ENCODE assay signal across 1 cellular context in the genomic region with DNA sequence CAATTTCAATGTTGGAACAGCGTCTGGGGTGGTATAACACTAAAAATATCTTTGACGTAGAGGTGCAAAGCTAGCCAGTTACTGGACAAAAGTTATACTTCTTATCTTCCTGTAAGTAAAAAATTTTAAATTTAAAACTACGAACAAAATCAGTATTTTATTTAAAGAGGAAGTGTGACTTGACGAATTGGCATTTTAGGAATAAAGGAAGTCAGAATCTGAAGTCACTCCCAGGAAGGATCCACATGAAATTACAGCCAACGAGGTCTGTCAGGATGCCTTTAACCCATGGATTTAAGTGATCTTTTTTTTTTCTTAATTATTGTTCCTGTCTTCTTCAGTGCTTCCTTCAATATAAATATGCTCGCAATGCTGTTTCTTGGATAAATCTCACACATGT.
TF ChIP-seq lines count a peak whose summit lies in the region.

No MANE protein-coding gene starts in this region.

TF ChIP-seq in GM23338, 12 proteins besides CTCF, POLR2A, EP300 and RAD21 (continued from another document):
- TF ChIP-seq, protein P1, sequence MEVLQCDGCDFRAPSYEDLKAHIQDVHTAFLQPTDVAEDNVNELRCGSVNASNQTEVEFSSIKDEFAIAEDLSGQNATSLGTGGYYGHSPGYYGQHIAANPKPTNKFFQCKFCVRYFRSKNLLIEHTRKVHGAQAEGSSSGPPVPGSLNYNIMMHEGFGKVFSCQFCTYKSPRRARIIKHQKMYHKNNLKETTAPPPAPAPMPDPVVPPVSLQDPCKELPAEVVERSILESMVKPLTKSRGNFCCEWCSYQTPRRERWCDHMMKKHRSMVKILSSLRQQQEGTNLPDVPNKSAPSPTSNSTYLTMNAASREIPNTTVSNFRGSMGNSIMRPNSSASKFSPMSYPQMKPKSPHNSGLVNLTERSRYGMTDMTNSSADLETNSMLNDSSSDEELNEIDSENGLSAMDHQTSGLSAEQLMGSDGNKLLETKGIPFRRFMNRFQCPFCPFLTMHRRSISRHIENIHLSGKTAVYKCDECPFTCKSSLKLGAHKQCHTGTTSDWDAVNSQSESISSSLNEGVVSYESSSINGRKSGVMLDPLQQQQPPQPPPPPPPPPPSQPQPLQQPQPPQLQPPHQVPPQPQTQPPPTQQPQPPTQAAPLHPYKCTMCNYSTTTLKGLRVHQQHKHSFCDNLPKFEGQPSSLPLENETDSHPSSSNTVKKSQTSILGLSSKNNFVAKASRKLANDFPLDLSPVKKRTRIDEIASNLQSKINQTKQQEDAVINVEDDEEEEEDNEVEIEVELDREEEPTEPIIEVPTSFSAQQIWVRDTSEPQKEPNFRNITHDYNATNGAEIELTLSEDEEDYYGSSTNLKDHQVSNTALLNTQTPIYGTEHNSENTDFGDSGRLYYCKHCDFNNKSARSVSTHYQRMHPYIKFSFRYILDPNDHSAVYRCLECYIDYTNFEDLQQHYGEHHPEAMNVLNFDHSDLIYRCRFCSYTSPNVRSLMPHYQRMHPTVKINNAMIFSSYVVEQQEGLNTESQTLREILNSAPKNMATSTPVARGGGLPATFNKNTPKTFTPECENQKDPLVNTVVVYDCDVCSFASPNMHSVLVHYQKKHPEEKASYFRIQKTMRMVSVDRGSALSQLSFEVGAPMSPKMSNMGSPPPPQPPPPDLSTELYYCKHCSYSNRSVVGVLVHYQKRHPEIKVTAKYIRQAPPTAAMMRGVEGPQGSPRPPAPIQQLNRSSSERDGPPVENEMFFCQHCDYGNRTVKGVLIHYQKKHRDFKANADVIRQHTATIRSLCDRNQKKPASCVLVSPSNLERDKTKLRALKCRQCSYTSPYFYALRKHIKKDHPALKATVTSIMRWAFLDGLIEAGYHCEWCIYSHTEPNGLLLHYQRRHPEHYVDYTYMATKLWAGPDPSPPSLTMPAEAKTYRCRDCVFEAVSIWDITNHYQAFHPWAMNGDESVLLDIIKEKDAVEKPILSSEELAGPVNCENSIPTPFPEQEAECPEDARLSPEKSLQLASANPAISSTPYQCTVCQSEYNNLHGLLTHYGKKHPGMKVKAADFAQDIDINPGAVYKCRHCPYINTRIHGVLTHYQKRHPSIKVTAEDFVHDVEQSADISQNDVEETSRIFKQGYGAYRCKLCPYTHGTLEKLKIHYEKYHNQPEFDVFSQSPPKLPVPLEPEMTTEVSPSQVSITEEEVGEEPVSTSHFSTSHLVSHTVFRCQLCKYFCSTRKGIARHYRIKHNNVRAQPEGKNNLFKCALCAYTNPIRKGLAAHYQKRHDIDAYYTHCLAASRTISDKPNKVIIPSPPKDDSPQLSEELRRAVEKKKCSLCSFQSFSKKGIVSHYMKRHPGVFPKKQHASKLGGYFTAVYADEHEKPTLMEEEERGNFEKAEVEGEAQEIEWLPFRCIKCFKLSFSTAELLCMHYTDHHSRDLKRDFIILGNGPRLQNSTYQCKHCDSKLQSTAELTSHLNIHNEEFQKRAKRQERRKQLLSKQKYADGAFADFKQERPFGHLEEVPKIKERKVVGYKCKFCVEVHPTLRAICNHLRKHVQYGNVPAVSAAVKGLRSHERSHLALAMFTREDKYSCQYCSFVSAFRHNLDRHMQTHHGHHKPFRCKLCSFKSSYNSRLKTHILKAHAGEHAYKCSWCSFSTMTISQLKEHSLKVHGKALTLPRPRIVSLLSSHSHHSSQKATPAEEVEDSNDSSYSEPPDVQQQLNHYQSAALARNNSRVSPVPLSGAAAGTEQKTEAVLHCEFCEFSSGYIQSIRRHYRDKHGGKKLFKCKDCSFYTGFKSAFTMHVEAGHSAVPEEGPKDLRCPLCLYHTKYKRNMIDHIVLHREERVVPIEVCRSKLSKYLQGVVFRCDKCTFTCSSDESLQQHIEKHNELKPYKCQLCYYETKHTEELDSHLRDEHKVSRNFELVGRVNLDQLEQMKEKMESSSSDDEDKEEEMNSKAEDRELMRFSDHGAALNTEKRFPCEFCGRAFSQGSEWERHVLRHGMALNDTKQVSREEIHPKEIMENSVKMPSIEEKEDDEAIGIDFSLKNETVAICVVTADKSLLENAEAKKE (CRISPR knock-in tag; IDR thresholded peaks at IDR 0.05) = no peak
- no peak for TF ChIP-seq JUNB (IDR thresholded peaks at IDR 0.05; ENCODE audit: unreplicated experiment)
- no peak for TF ChIP-seq ZNF114 (CRISPR knock-in tag; IDR thresholded peaks at IDR 0.05)
- no peak for TF ChIP-seq NANOG (IDR thresholded peaks at IDR 0.05; ENCODE audit: borderline replicate concordance)
- TF ChIP-seq CREB1 (CRISPR knock-in tag; IDR thresholded peaks at IDR 0.05; ENCODE audit: low read depth) = no peak
- TF ChIP-seq, protein P2, sequence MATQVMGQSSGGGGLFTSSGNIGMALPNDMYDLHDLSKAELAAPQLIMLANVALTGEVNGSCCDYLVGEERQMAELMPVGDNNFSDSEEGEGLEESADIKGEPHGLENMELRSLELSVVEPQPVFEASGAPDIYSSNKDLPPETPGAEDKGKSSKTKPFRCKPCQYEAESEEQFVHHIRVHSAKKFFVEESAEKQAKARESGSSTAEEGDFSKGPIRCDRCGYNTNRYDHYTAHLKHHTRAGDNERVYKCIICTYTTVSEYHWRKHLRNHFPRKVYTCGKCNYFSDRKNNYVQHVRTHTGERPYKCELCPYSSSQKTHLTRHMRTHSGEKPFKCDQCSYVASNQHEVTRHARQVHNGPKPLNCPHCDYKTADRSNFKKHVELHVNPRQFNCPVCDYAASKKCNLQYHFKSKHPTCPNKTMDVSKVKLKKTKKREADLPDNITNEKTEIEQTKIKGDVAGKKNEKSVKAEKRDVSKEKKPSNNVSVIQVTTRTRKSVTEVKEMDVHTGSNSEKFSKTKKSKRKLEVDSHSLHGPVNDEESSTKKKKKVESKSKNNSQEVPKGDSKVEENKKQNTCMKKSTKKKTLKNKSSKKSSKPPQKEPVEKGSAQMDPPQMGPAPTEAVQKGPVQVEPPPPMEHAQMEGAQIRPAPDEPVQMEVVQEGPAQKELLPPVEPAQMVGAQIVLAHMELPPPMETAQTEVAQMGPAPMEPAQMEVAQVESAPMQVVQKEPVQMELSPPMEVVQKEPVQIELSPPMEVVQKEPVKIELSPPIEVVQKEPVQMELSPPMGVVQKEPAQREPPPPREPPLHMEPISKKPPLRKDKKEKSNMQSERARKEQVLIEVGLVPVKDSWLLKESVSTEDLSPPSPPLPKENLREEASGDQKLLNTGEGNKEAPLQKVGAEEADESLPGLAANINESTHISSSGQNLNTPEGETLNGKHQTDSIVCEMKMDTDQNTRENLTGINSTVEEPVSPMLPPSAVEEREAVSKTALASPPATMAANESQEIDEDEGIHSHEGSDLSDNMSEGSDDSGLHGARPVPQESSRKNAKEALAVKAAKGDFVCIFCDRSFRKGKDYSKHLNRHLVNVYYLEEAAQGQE (IDR thresholded peaks at IDR 0.05; ENCODE audit: unreplicated experiment) = no peak
- TF ChIP-seq ZNF331 (CRISPR knock-in tag; IDR thresholded peaks at IDR 0.05; ENCODE audit: low read depth) = no peak
- TF ChIP-seq STAT1 (IDR thresholded peaks at IDR 0.05; ENCODE audit: unreplicated experiment) = no peak
